Comparison of ENCODE assay signal across 8 cellular contexts in genomic region chr12:98955284-98955683, GRCh38.
A peak's percentile ranks its signal among the peaks of the same experiment; 100 is the strongest.
DNase-seq lines count a peak whose midpoint lies in the region; ATAC-seq and TF ChIP-seq lines count a peak whose summit lies in the region.

No MANE protein-coding gene starts in this region.

- no peaks in the 10 kb centered on the region for H4K20me1 ChIP-seq in Karpas-422 (ENCODE audit: insufficient read depth, low read depth, low read length)

- H3K9me3 ChIP-seq in Karpas-422 (ENCODE audit: low read length) (peaks cover 1% of the 10 kb centered on the region; the same call in 1 of the 2 replicates), lower lobe of right lung (no peaks in the 10 kb centered on the region)

- in situ Hi-C loops in T47D (cut with HindIII; ENCODE audit: low pct_unique_long_range_greater_than_20kb, low sequenced_read_pairs): no loop called here

- H3K4me3 ChIP-seq in GM12864 (ENCODE audit: low read depth, low read length) (no peak overlapping the region), Karpas-422 (ENCODE audit: low read length) (no peak overlapping the region), lower lobe of right lung (no peak overlapping the region), lower leg skin (ENCODE audit: low read depth, poor library complexity, severe bottlenecking) (no peak overlapping the region)

- no peak overlapping the region for H3K4me2 ChIP-seq in Karpas-422 (ENCODE audit: low read depth, low read length, poor library complexity, severe bottlenecking)

- no peaks in the 10 kb centered on the region for H3K27me3 ChIP-seq in Karpas-422 (ENCODE audit: low read length)
- no peaks in the 10 kb centered on the region for H3K27me3 ChIP-seq in lower lobe of right lung (ENCODE audit: low read depth)

- ATAC-seq in GM21515 (IDR thresholded peaks at IDR 0.05; ENCODE audit: unreplicated experiment) (peak; percentile 85), lower lobe of right lung (no peak)

- H2AFZ ChIP-seq in Karpas-422 (ENCODE audit: low read length): no peak overlapping the region; the same call in 1 of the 2 replicates

- TF ChIP-seq POLR2A in lower leg skin (IDR thresholded peaks at IDR 0.05): no peak

- WGBS in lower leg skin, 2 donors: 49 to 57% methylated on average over 4 of the region's 4 CpGs

- no peaks in the 10 kb centered on the region for H3K79me2 ChIP-seq in Karpas-422 (ENCODE audit: low read length)

- intact Hi-C loops in lower lobe of right lung (cut with DNase I) (no loop called here), lower leg skin (cut with DNase I; ENCODE audit: low total_unique reads) (no loop called here)

- no peak for DNase-seq in GM12864 (ENCODE audit: low read depth)
- peak; percentile 90 for DNase-seq in Karpas-422
- peak; percentile 16 to 74 for DNase-seq in T47D (ENCODE audit: low read depth in 1 of 2, low spot score in 1 of 2)
- no peak for DNase-seq in lower lobe of right lung
- DNase-seq in lower leg skin (ENCODE audit: low spot score in 2 of 2): no peak
- DNase-seq in stimulated activated CD4-positive, alpha-beta T cell treated with anti-CD3 and anti-CD28 coated beads, Interleukin-4, amount 100 ng/mL, for 4 hours: no peak
- no peak for DNase-seq in activated CD4-positive, alpha-beta T cell treated with anti-CD3 and anti-CD28 coated beads, Interleukin-2, amount 50 U/mL, for 1 hour

- H3K9ac ChIP-seq in Karpas-422 (ENCODE audit: low read length): no peak overlapping the region

- H3K27ac ChIP-seq in Karpas-422 (ENCODE audit: low read length) (no peak overlapping the region), lower lobe of right lung (no peak overlapping the region)

- H3K4me1 ChIP-seq in Karpas-422 (ENCODE audit: low read length) (no peaks in the 10 kb centered on the region; the same call in 1 of the 2 replicates), lower lobe of right lung (no peaks in the 10 kb centered on the region)

- H3K36me3 ChIP-seq in Karpas-422 (ENCODE audit: insufficient read depth, low read length): no peaks in the 10 kb centered on the region
- no peaks in the 10 kb centered on the region for H3K36me3 ChIP-seq in lower lobe of right lung

- H3K9me2 ChIP-seq in Karpas-422 (replicated peaks; ENCODE audit: insufficient read depth, low read length): no peaks in the 10 kb centered on the region

- TF ChIP-seq CTCF in GM12864 (IDR thresholded peaks at IDR 0.05; ENCODE audit: low read depth, low read length, missing control alignments): peak; percentile 71
- TF ChIP-seq CTCF in lower lobe of right lung (IDR thresholded peaks at IDR 0.05): no peak
- TF ChIP-seq CTCF in lower leg skin (IDR thresholded peaks at IDR 0.05): no peak

Comparison
In these comparisons a context has a peak if more than half of its experiments do, and no peak if none do; other contexts are left out.
1. DNase-seq: peak in Karpas-422 (single experiment) and T47D (2 of 2); none in GM12864 (single experiment), lower lobe of right lung (single experiment), lower leg skin (0 of 2), stimulated activated CD4-positive, alpha-beta T cell treated with anti-CD3 and anti-CD28 coated beads, Interleukin-4, amount 100 ng/mL, for 4 hours (0 of 2) and activated CD4-positive, alpha-beta T cell treated with anti-CD3 and anti-CD28 coated beads, Interleukin-2, amount 50 U/mL, for 1 hour (single experiment).